10 cellular contexts compared by ENCODE assay signal in genomic region chr3:37173806-37174205, GRCh38. TPM values are rescaled to one million over a fixed set of nuclear protein-coding genes. Genes with fewer than 3 reads are reported as not detected.
A peak's percentile ranks its signal among the peaks of the same experiment; 100 is the strongest.
DNase-seq lines count a peak whose midpoint lies in the region; ATAC-seq and TF ChIP-seq lines count a peak whose summit lies in the region.
"Had no signal": no experiment of that assay in that cellular context is flagged by ENCODE, and none has a peak within 500 bp of the region (broad histone marks: within the 10 kb centered on the region; RNA-seq: fewer than 3 reads in every experiment).

No MANE protein-coding gene starts in this region.

- H3K79me2 ChIP-seq in OCI-LY7 (ENCODE audit: insufficient read depth, low read depth, low read length): peaks cover 45% of the 10 kb centered on the region

- 28% methylated on average over 3 of the region's 3 CpGs for WGBS in esophagus muscularis mucosa

- no peaks in the 10 kb centered on the region for H3K27me3 ChIP-seq in esophagus muscularis mucosa

- H3K27me3 Mint-ChIP-seq in osteocyte (ENCODE audit: unreplicated experiment): no peaks in the 10 kb centered on the region

- peaks cover 12% of the 10 kb centered on the region for H3K36me3 Mint-ChIP-seq in osteocyte (ENCODE audit: unreplicated experiment)

- ATAC-seq in GM21381 (IDR thresholded peaks at IDR 0.05; ENCODE audit: unreplicated experiment) (no peak), HG03196 (IDR thresholded peaks at IDR 0.05; ENCODE audit: unreplicated experiment) (no peak)

- H3K4me1 ChIP-seq in OCI-LY7 (ENCODE audit: insufficient read depth, low read length, poor library complexity, severe bottlenecking) (peaks cover 26% of the 10 kb centered on the region), esophagus muscularis mucosa (peaks cover 59 to 81% (median 80%) of the 10 kb centered on the region in 4 donors)

- H3K27ac Mint-ChIP-seq in osteocyte (ENCODE audit: unreplicated experiment): peak overlapping the region; percentile 70

- DNase-seq in CD1c-positive myeloid dendritic cell (ENCODE audit: extremely low spot score) (peak; percentile 66), OCI-LY7 (ENCODE audit: low spot score) (no peak), esophagus muscularis mucosa (ENCODE audit: extremely low spot score) (no peak), osteocyte (ENCODE audit: extremely low spot score, unreplicated experiment) (no peak), NCI-H524 (lab: John Stamatoyannopoulos, UW) (no peak)
- DNase-seq in stimulated activated naive CD4-positive, alpha-beta T cell treated with Interleukin-2 at 50 U/mL for 16 hours (lab: John Stamatoyannopoulos, UW): no peak
- DNase-seq: NCI-H526 had no signal

- BruUV-seq in OCI-LY7 (replicated peaks; lab: Mats Ljungman, UMichigan): no TSS peak

- no peak for TF ChIP-seq POLR2A in esophagus muscularis mucosa (IDR thresholded peaks at IDR 0.05; ENCODE audit: low read depth)

- H2AFZ ChIP-seq in OCI-LY7 (ENCODE audit: low read length): no peak overlapping the region

- H3K9me2 ChIP-seq in OCI-LY7 (ENCODE audit: insufficient read depth, low read length): no peaks in the 10 kb centered on the region

- peak overlapping the region; percentile 51 for H3K4me3 Mint-ChIP-seq in osteocyte (ENCODE audit: unreplicated experiment)

- no peaks in the 10 kb centered on the region for H3K9me3 ChIP-seq in OCI-LY7 (ENCODE audit: low read length)
- no peaks in the 10 kb centered on the region for H3K9me3 ChIP-seq in esophagus muscularis mucosa

- POLR2A ChIA-PET in OCI-LY7 (lab: Charles Lee): interaction anchor here (0.5 to 1.1 kb wide), 8 partner anchors 15 to 788 kb away, joined by 3 to 4 read pairs (median 3); no protein-coding TSS in a partner anchor

- CTCF ChIA-PET in OCI-LY7 (lab: Charles Lee; ENCODE audit: unreplicated experiment): interaction anchor here (0.6 kb wide), 1 partner anchor 657 kb away, joined by 3 read pairs; no protein-coding TSS in a partner anchor

- H3K9me3 Mint-ChIP-seq in osteocyte (ENCODE audit: unreplicated experiment): no peaks in the 10 kb centered on the region
- H3K9me3 Mint-ChIP-seq: activated naive CD4-positive, alpha-beta T cell treated with anti-CD3 and anti-CD28 coated beads, Interleukin-2, amount 50 U/mL, for 72 hours had no signal

- no peak for TF ChIP-seq CTCF in OCI-LY7 (conservative IDR thresholded peaks at IDR 0.05; ENCODE audit: low read length)
- no peak for TF ChIP-seq CTCF in esophagus muscularis mucosa (IDR thresholded peaks at IDR 0.05)
- no peak for TF ChIP-seq CTCF in osteocyte (IDR thresholded peaks at IDR 0.05)

- no peak overlapping the region for H3K27ac ChIP-seq in OCI-LY7 (ENCODE audit: low read depth, low read length, poor library complexity, severe bottlenecking)
- peak overlapping the region; percentile 96 to 99 (median 98) for H3K27ac ChIP-seq in esophagus muscularis mucosa (replicated peaks in 1 of 4)

- TF ChIP-seq EP300 in esophagus muscularis mucosa (IDR thresholded peaks at IDR 0.05): no peak

- intact Hi-C loops in OCI-LY7 (cut with micrococcal nuclease; ENCODE audit: unreplicated experiment) (no loop called here), esophagus muscularis mucosa (cut with DNase I) (no loop called here)

- peaks cover 49% of the 10 kb centered on the region for H3K4me1 Mint-ChIP-seq in osteocyte (ENCODE audit: unreplicated experiment)

- peaks cover 25% of the 10 kb centered on the region; the same call in 1 of the 2 replicates for H3K36me3 ChIP-seq in OCI-LY7 (ENCODE audit: insufficient read depth, low read length)
- H3K36me3 ChIP-seq in esophagus muscularis mucosa: peaks cover 0 to 17% (median 8%) of the 10 kb centered on the region in 4 donors

- H3K4me3 ChIP-seq in OCI-LY7 (ENCODE audit: low read depth, low read length, poor library complexity, severe bottlenecking) (peak overlapping the region; percentile 94), esophagus muscularis mucosa (peak overlapping the region in 3 of 4 donors; percentile 90 to 99 (median 96))

- H3K4me2 ChIP-seq in OCI-LY7 (ENCODE audit: low read length): peak overlapping the region; percentile 82

- H4K20me1 ChIP-seq in OCI-LY7 (ENCODE audit: insufficient read depth, low read length): peaks cover 19% of the 10 kb centered on the region; the same call in 1 of the 2 replicates

RNA-seq across cellular contexts. Expression of gene LRRFIP2, which starts 0.6 kb away (rescaled TPM):
- total RNA-seq in OCI-LY7 (2014; rRNA removed; shearing (Covaris generic)): 23.7 and 33.8 TPM in 2 replicates
- 37.3 and 44.4 TPM in 2 replicates for total RNA-seq in OCI-LY7 (2022)
- total RNA-seq in esophagus muscularis mucosa: 100 to 1,000 TPM in 1 of 4 donors, 10 to 100 TPM in 3; 76.9 to 104 (median 93.4) TPM
- 43.2 and 49.1 TPM in 2 replicates for total RNA-seq in osteocyte
